ENCODE assay signal across 28 cellular contexts in the genomic region with DNA sequence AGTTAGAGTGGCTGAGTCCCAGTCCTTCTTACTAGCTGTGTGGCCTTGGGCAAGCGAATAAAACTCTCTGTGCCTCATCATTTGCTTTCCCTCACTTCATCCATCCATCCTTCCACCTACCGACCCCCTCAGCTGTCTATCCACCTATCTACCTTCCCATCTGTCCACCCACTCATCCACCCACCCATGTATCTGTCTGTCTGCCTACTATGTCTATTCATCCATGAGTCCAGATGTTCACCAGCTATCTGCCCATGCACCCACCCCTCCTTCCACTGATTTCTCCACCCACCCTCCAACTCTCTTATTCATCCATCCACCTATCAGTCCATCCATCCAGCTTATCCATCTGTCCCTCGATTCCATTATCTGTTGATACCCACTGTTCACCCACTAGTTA.
"Had no signal": no experiment of that assay in that cellular context is flagged by ENCODE, and none has a peak within 500 bp of the region (broad histone marks: within the 10 kb centered on the region; RNA-seq: fewer than 3 reads in every experiment).

No MANE protein-coding gene starts in this region.

- ATAC-seq: effector memory CD8-positive, alpha-beta T cell; esophagus mucosa; gastrocnemius medialis; heart left ventricle; left lung; left ventricle myocardium superior; lower lobe of right lung; mucosa of descending colon had no signal

- DNase-seq: dermis blood vessel endothelial cell; effector CD8-positive, alpha-beta T cell; effector memory CD8-positive, alpha-beta T cell; erythroblast; esophagus squamous epithelium; foreskin fibroblast; foreskin melanocyte; gastrocnemius medialis; heart left ventricle; hypothalamus; immature natural killer cell; islet precursor cell; kidney; kidney glomerular epithelial cell; left lung; left ventricle myocardium superior; lower lobe of right lung; mesenchymal stem cell; mucosa of descending colon; naive B cell had no signal

- H3K36me3 Mint-ChIP-seq: immature natural killer cell, mesothelial cell of epicardium, naive B cell had no signal

- H3K9me3 ChIP-seq: gastrocnemius medialis, heart left ventricle, left lung, lower lobe of right lung, mucosa of descending colon had no signal

- H2AFZ ChIP-seq: hepatocyte had no signal

- H3K27ac Mint-ChIP-seq: endodermal cell, immature natural killer cell, mesothelial cell of epicardium had no signal

- H3K4me1 ChIP-seq: esophagus squamous epithelium, left lung, lower lobe of right lung had no signal

- FAIRE-seq: colon, endometrium, kidney had no signal

- H3K4me3 Mint-ChIP-seq: effector memory CD8-positive, alpha-beta T cell; endodermal cell; immature natural killer cell; mesothelial cell of epicardium; naive B cell had no signal

- H3K4me3 ChIP-seq: coronary artery, esophagus squamous epithelium, gastrocnemius medialis, heart left ventricle, hepatocyte, left lung, lower lobe of right lung, mucosa of descending colon had no signal

- H3K36me3 ChIP-seq: esophagus squamous epithelium, gastrocnemius medialis, heart left ventricle, left lung, lower lobe of right lung had no signal

- H3K4me1 Mint-ChIP-seq: endodermal cell, immature natural killer cell, mesothelial cell of epicardium, naive B cell had no signal

- H3K9me3 Mint-ChIP-seq: mesothelial cell of epicardium had no signal

- H3K27me3 ChIP-seq: gastrocnemius medialis had no signal

- H3K4me2 ChIP-seq: hepatocyte had no signal

- H3K27ac ChIP-seq: coronary artery, epithelial cell of prostate, esophagus squamous epithelium, gastrocnemius medialis, heart left ventricle, hepatocyte, left lung, lower lobe of right lung had no signal
